27 cellular contexts compared by ENCODE assay signal in genomic region chr4:1783011-1783410, GRCh38. TPM values are rescaled to one million over a fixed set of nuclear protein-coding genes. Genes with fewer than 3 reads are reported as not detected.
"Had no signal": no experiment of that assay in that cellular context is flagged by ENCODE, and none has a peak within 500 bp of the region (broad histone marks: within the 10 kb centered on the region; RNA-seq: fewer than 3 reads in every experiment).

No MANE protein-coding gene starts in this region.

- ATAC-seq: activated naive CD8-positive, alpha-beta T cell treated with anti-CD3 and anti-CD28 coated beads, Interleukin-2, amount 50 U/mL, for 24 hours; activated T-helper 17 cell treated with anti-CD3 and anti-CD28 coated beads, Interleukin-2, amount 50 U/mL, for 72 hours; gastroesophageal sphincter; natural killer cell had no signal

- H3K4me3 ChIP-seq: breast epithelium, gastroesophageal sphincter, hepatocyte, left ventricle myocardium inferior, lung, neural progenitor cell, right atrium auricular region, testis, transverse colon had no signal

- H3K27me3 Mint-ChIP-seq: activated CD4-positive, alpha-beta memory T cell treated with anti-CD3 and anti-CD28 coated beads for 36 hours; activated CD4-positive, alpha-beta T cell treated with anti-CD3 and anti-CD28 coated beads, Interleukin-2, amount 10 ng/mL, durations not matched to agents 24 days and 14 days; activated naive CD4-positive, alpha-beta T cell treated with anti-CD3 and anti-CD28 coated beads, Interleukin-2, amount 50 U/mL, for 24 hours; activated naive CD8-positive, alpha-beta T cell treated with anti-CD3 and anti-CD28 coated beads, Interleukin-2, amount 50 U/mL, for 24 hours; activated T-cell treated with anti-CD3 and anti-CD28 coated beads, Interleukin-2, amount 50 U/mL, for 24 hours; activated T-helper 17 cell treated with anti-CD3 and anti-CD28 coated beads, Interleukin-2, amount 50 U/mL, for 72 hours; central memory CD8-positive, alpha-beta T cell had no signal

- H3K27ac Mint-ChIP-seq: activated CD4-positive, alpha-beta memory T cell treated with anti-CD3 and anti-CD28 coated beads for 36 hours; activated CD4-positive, alpha-beta T cell treated with anti-CD3 and anti-CD28 coated beads, Interleukin-2, amount 10 ng/mL, durations not matched to agents 24 days and 14 days; activated naive CD4-positive, alpha-beta T cell treated with anti-CD3 and anti-CD28 coated beads, Interleukin-2, amount 50 U/mL, for 24 hours; activated naive CD8-positive, alpha-beta T cell treated with anti-CD3 and anti-CD28 coated beads, Interleukin-2, amount 50 U/mL, for 24 hours; activated T-cell treated with anti-CD3 and anti-CD28 coated beads, Interleukin-2, amount 50 U/mL, for 24 hours; activated T-helper 17 cell treated with anti-CD3 and anti-CD28 coated beads, Interleukin-2, amount 50 U/mL, for 72 hours; dendritic cell treated with granulocyte-macrophage colony-stimulating factor and Interleukin-4, amounts not matched to agents 40 ng/mL and 50 ng/mL, for 4 days; endodermal cell; natural killer cell; neural progenitor cell had no signal

- H3K36me3 Mint-ChIP-seq: activated CD4-positive, alpha-beta memory T cell treated with anti-CD3 and anti-CD28 coated beads for 36 hours; activated naive CD4-positive, alpha-beta T cell treated with anti-CD3 and anti-CD28 coated beads, Interleukin-2, amount 50 U/mL, for 24 hours; natural killer cell; neural progenitor cell had no signal

- H3K4me1 Mint-ChIP-seq: activated CD4-positive, alpha-beta T cell treated with anti-CD3 and anti-CD28 coated beads, Interleukin-2, amount 10 ng/mL, durations not matched to agents 24 days and 14 days; activated naive CD4-positive, alpha-beta T cell treated with anti-CD3 and anti-CD28 coated beads, Interleukin-2, amount 50 U/mL, for 24 hours; activated naive CD8-positive, alpha-beta T cell treated with anti-CD3 and anti-CD28 coated beads, Interleukin-2, amount 50 U/mL, for 24 hours; activated T-helper 17 cell treated with anti-CD3 and anti-CD28 coated beads, Interleukin-2, amount 50 U/mL, for 72 hours; central memory CD8-positive, alpha-beta T cell; endodermal cell; natural killer cell had no signal

- H3K4me3 Mint-ChIP-seq: activated CD4-positive, alpha-beta memory T cell treated with anti-CD3 and anti-CD28 coated beads for 36 hours; activated CD4-positive, alpha-beta T cell treated with anti-CD3 and anti-CD28 coated beads, Interleukin-2, amount 10 ng/mL, durations not matched to agents 24 days and 14 days; activated naive CD4-positive, alpha-beta T cell treated with anti-CD3 and anti-CD28 coated beads, Interleukin-2, amount 50 U/mL, for 24 hours; activated naive CD8-positive, alpha-beta T cell treated with anti-CD3 and anti-CD28 coated beads, Interleukin-2, amount 50 U/mL, for 24 hours; activated T-cell treated with anti-CD3 and anti-CD28 coated beads, Interleukin-2, amount 50 U/mL, for 24 hours; activated T-helper 17 cell treated with anti-CD3 and anti-CD28 coated beads, Interleukin-2, amount 50 U/mL, for 72 hours; central memory CD8-positive, alpha-beta T cell; dendritic cell treated with granulocyte-macrophage colony-stimulating factor and Interleukin-4, amounts not matched to agents 40 ng/mL and 50 ng/mL, for 4 days; endodermal cell; natural killer cell; neural progenitor cell had no signal

- H3K9me3 Mint-ChIP-seq: activated CD4-positive, alpha-beta memory T cell treated with anti-CD3 and anti-CD28 coated beads for 36 hours; activated CD4-positive, alpha-beta T cell treated with anti-CD3 and anti-CD28 coated beads, Interleukin-2, amount 10 ng/mL, durations not matched to agents 24 days and 14 days; activated naive CD4-positive, alpha-beta T cell treated with anti-CD3 and anti-CD28 coated beads, Interleukin-2, amount 50 U/mL, for 24 hours; activated naive CD8-positive, alpha-beta T cell treated with anti-CD3 and anti-CD28 coated beads, Interleukin-2, amount 50 U/mL, for 24 hours; activated T-cell treated with anti-CD3 and anti-CD28 coated beads, Interleukin-2, amount 50 U/mL, for 24 hours; activated T-helper 17 cell treated with anti-CD3 and anti-CD28 coated beads, Interleukin-2, amount 50 U/mL, for 72 hours; central memory CD8-positive, alpha-beta T cell; dendritic cell treated with granulocyte-macrophage colony-stimulating factor and Interleukin-4, amounts not matched to agents 40 ng/mL and 50 ng/mL, for 4 days; endodermal cell; natural killer cell; neural progenitor cell had no signal

- DNase-seq: activated CD4-positive, alpha-beta memory T cell treated with anti-CD3 and anti-CD28 coated beads for 36 hours; activated CD4-positive, alpha-beta T cell treated with anti-CD3 and anti-CD28 coated beads, Interleukin-2, amount 10 ng/mL, durations not matched to agents 24 days and 14 days; activated CD4-positive, CD25-positive, alpha-beta regulatory T cell treated with anti-CD3 and anti-CD28 coated beads, Interleukin-2, amount 50 U/mL, for 72 hours; activated CD8-positive, alpha-beta memory T cell treated with anti-CD3 and anti-CD28 coated beads, Interleukin-2, amount 50 U/mL, for 48 hours; activated gamma-delta T cell treated with Interleukin-2 at 50 U/mL for 16 hours; activated naive CD8-positive, alpha-beta T cell treated with anti-CD3 and anti-CD28 coated beads, Interleukin-2, amount 50 U/mL, for 24 hours; activated T-cell treated with anti-CD3 and anti-CD28 coated beads, Interleukin-2, amount 50 U/mL, for 24 hours; endodermal cell; left ventricle myocardium inferior; mesendoderm; natural killer cell; stimulated activated CD4-positive, alpha-beta T cell treated with anti-CD3 and anti-CD28 coated beads, Interleukin-15, amount 100 ng/mL, for 24 hours; stimulated activated CD4-positive, alpha-beta T cell treated with anti-CD3 and anti-CD28 coated beads, Interleukin-2, amount 100 ng/mL, for 24 hours; stimulated activated naive CD4-positive, alpha-beta T cell treated with Interleukin-2 at 50 U/mL for 16 hours; T1000; testis; transverse colon had no signal

- H3K27ac ChIP-seq: breast epithelium, gastroesophageal sphincter, hepatocyte, left ventricle myocardium inferior, neural progenitor cell, right atrium auricular region, testis, transverse colon had no signal

- H3K9me3 ChIP-seq: breast epithelium, gastroesophageal sphincter, left ventricle myocardium inferior, right atrium auricular region, testis, transverse colon had no signal

- H3K4me1 ChIP-seq: breast epithelium, testis had no signal

- H3K36me3 ChIP-seq: breast epithelium, gastroesophageal sphincter, left ventricle myocardium inferior, neural progenitor cell, right atrium auricular region, transverse colon had no signal

- H3K27me3 ChIP-seq: breast epithelium, hepatocyte, neural progenitor cell, right atrium auricular region, testis had no signal

RNA-seq across cellular contexts. Expression of gene FGFR3, which starts 10.1 kb away (rescaled TPM):
- total RNA-seq: natural killer cell had no signal
